Comparison of ENCODE assay signal across 19 cellular contexts in genomic region chr3:5004319-5005152, GRCh38. TPM values are rescaled to one million over a fixed set of nuclear protein-coding genes. Genes with fewer than 3 reads are reported as not detected.
DNase-seq lines count a peak whose midpoint lies in the region; ATAC-seq lines count a peak whose summit lies in the region.
"Had no signal": no experiment of that assay in that cellular context is flagged by ENCODE, and none has a peak within 500 bp of the region (broad histone marks: within the 10 kb centered on the region; RNA-seq: fewer than 3 reads in every experiment).

No MANE protein-coding gene starts in this region.

- H3K36me3 ChIP-seq in urinary bladder (ENCODE audit: insufficient read depth) = no peaks in the 10 kb centered on the region
- H3K36me3 ChIP-seq: brain microvascular endothelial cell, stomach, vagina, WERI-Rb-1 had no signal

- H3K9me3 Mint-ChIP-seq in activated naive CD4-positive, alpha-beta T cell treated with anti-CD3 and anti-CD28 coated beads, Interleukin-2, amount 50 U/mL, for 72 hours = no peaks in the 10 kb centered on the region
- no peaks in the 10 kb centered on the region for H3K9me3 Mint-ChIP-seq in activated T-helper 1 cell treated with anti-CD3 and anti-CD28 coated beads, Interleukin-12 subunit alpha, Interleukin-12 subunit beta, Interleukin-2, Interleukin-4 antibody, amounts not matched to agents 30 ng/mL and 10 ng/mL and 1 ng/mL, durations not matched to agents 14 hours and 24 hours and 36 hours
- H3K9me3 Mint-ChIP-seq in immature natural killer cell = no peaks in the 10 kb centered on the region
- H3K9me3 Mint-ChIP-seq: activated naive CD4-positive, alpha-beta T cell treated with anti-CD3 and anti-CD28 coated beads, Interleukin-2, amount 50 U/mL, for 24 hours; nephron had no signal

- H3K4me1 Mint-ChIP-seq in activated T-helper 1 cell treated with anti-CD3 and anti-CD28 coated beads, Interleukin-12 subunit alpha, Interleukin-12 subunit beta, Interleukin-2, Interleukin-4 antibody, amounts not matched to agents 30 ng/mL and 10 ng/mL and 1 ng/mL, durations not matched to agents 14 hours and 24 hours and 36 hours (ENCODE audit: low read depth) = peaks cover 81% of the 10 kb centered on the region
- H3K4me1 Mint-ChIP-seq in immature natural killer cell = peaks cover 55 to 76% of the 10 kb centered on the region in 2 donors
- H3K4me1 Mint-ChIP-seq: nephron had no signal

- peak in 1 of 2 donors; percentile 50 for DNase-seq in activated naive CD4-positive, alpha-beta T cell treated with anti-CD3 and anti-CD28 coated beads, Interleukin-2, amount 50 U/mL, for 72 hours (ENCODE audit: low spot score in 2 of 2)
- no peak for DNase-seq in activated naive CD4-positive, alpha-beta T cell treated with anti-CD3 and anti-CD28 coated beads, Interleukin-2, amount 50 U/mL, for 16 hours
- DNase-seq in activated T-helper 1 cell treated with anti-CD3 and anti-CD28 coated beads, Interleukin-12 subunit alpha, Interleukin-12 subunit beta, Interleukin-2, Interleukin-4 antibody, amounts not matched to agents 30 ng/mL and 10 ng/mL and 1 ng/mL, durations not matched to agents 14 hours and 24 hours and 36 hours (ENCODE audit: low spot score) = no peak
- no peak for DNase-seq in immature natural killer cell
- DNase-seq in GF-D8 (lab: John Stamatoyannopoulos, UW) = no peak
- no peak for DNase-seq in NCI-H510A treated with DMSO at 0.1 percent for 48 hours (lab: John Stamatoyannopoulos, UW)
- no peak for DNase-seq in NCI-H2227 treated with DMSO at 0.1 percent for 48 hours (lab: John Stamatoyannopoulos, UW)
- DNase-seq: brain microvascular endothelial cell, COR-L47, dorsolateral prefrontal cortex, NCI-H1436 treated with DMSO at 0.1 percent for 48 hours, psoas muscle, stomach, SW 1271, WERI-Rb-1 had no signal

- no peak overlapping the region for H3K4me3 ChIP-seq in urinary bladder (ENCODE audit: low read depth, low read length)
- H3K4me3 ChIP-seq: dorsolateral prefrontal cortex, psoas muscle, stomach, vagina had no signal

- H3K4me1 ChIP-seq in urinary bladder (ENCODE audit: insufficient read depth) = no peaks in the 10 kb centered on the region
- H3K4me1 ChIP-seq: psoas muscle had no signal

- peaks cover 0 to 6% of the 10 kb centered on the region in 2 donors for H3K36me3 Mint-ChIP-seq in activated naive CD4-positive, alpha-beta T cell treated with anti-CD3 and anti-CD28 coated beads, Interleukin-2, amount 50 U/mL, for 72 hours
- peaks cover 3% of the 10 kb centered on the region for H3K36me3 Mint-ChIP-seq in activated T-helper 1 cell treated with anti-CD3 and anti-CD28 coated beads, Interleukin-12 subunit alpha, Interleukin-12 subunit beta, Interleukin-2, Interleukin-4 antibody, amounts not matched to agents 30 ng/mL and 10 ng/mL and 1 ng/mL, durations not matched to agents 14 hours and 24 hours and 36 hours (ENCODE audit: low read depth)
- no peaks in the 10 kb centered on the region for H3K36me3 Mint-ChIP-seq in immature natural killer cell
- H3K36me3 Mint-ChIP-seq: activated naive CD4-positive, alpha-beta T cell treated with anti-CD3 and anti-CD28 coated beads, Interleukin-2, amount 50 U/mL, for 24 hours had no signal

- peak overlapping the region; percentile 16 to 25 for H3K27ac Mint-ChIP-seq in activated naive CD4-positive, alpha-beta T cell treated with anti-CD3 and anti-CD28 coated beads, Interleukin-2, amount 50 U/mL, for 72 hours
- H3K27ac Mint-ChIP-seq in activated T-helper 1 cell treated with anti-CD3 and anti-CD28 coated beads, Interleukin-12 subunit alpha, Interleukin-12 subunit beta, Interleukin-2, Interleukin-4 antibody, amounts not matched to agents 30 ng/mL and 10 ng/mL and 1 ng/mL, durations not matched to agents 14 hours and 24 hours and 36 hours = peak overlapping the region; percentile 89
- peak overlapping the region in 5 of 6 donors; percentile 80 to 95 (median 85) for H3K27ac Mint-ChIP-seq in immature natural killer cell
- H3K27ac Mint-ChIP-seq: activated naive CD4-positive, alpha-beta T cell treated with anti-CD3 and anti-CD28 coated beads, Interleukin-2, amount 50 U/mL, for 24 hours; nephron had no signal

- no peak overlapping the region for H3K4me3 Mint-ChIP-seq in activated T-helper 1 cell treated with anti-CD3 and anti-CD28 coated beads, Interleukin-12 subunit alpha, Interleukin-12 subunit beta, Interleukin-2, Interleukin-4 antibody, amounts not matched to agents 30 ng/mL and 10 ng/mL and 1 ng/mL, durations not matched to agents 14 hours and 24 hours and 36 hours
- H3K4me3 Mint-ChIP-seq in immature natural killer cell = no peak overlapping the region
- H3K4me3 Mint-ChIP-seq: activated naive CD4-positive, alpha-beta T cell treated with anti-CD3 and anti-CD28 coated beads, Interleukin-2, amount 50 U/mL, for 24 hours; nephron had no signal

- peak overlapping the region; percentile 62 for H3K27ac ChIP-seq in urinary bladder (ENCODE audit: low read depth)
- H3K27ac ChIP-seq: brain microvascular endothelial cell, dorsolateral prefrontal cortex, psoas muscle, stomach, vagina, WERI-Rb-1 had no signal

- ATAC-seq in activated naive CD4-positive, alpha-beta T cell treated with anti-CD3 and anti-CD28 coated beads, Interleukin-2, amount 50 U/mL, for 72 hours = no peak

- intact Hi-C loops in activated T-helper 1 cell treated with anti-CD3 and anti-CD28 coated beads, Interleukin-12 subunit alpha, Interleukin-12 subunit beta, Interleukin-2, Interleukin-4 antibody, amounts not matched to agents 30 ng/mL and 10 ng/mL and 1 ng/mL, durations not matched to agents 14 hours and 24 hours and 36 hours (cut with micrococcal nuclease) = loop anchor here (5.0 to 10.0 kb wide), 3 partner anchors 188 to 620 kb away; no protein-coding TSS in a partner anchor

- WGBS in urinary bladder = 84% methylated on average over 12 of the region's 12 CpGs

- H3K27me3 Mint-ChIP-seq in activated T-helper 1 cell treated with anti-CD3 and anti-CD28 coated beads, Interleukin-12 subunit alpha, Interleukin-12 subunit beta, Interleukin-2, Interleukin-4 antibody, amounts not matched to agents 30 ng/mL and 10 ng/mL and 1 ng/mL, durations not matched to agents 14 hours and 24 hours and 36 hours (ENCODE audit: insufficient read depth) = no peaks in the 10 kb centered on the region
- H3K27me3 Mint-ChIP-seq in immature natural killer cell (ENCODE audit: low read depth in 3 of 3) = peaks cover 2 to 15% (median 6%) of the 10 kb centered on the region in 3 donors
- H3K27me3 Mint-ChIP-seq: activated naive CD4-positive, alpha-beta T cell treated with anti-CD3 and anti-CD28 coated beads, Interleukin-2, amount 50 U/mL, for 24 hours had no signal

RNA-seq across cellular contexts. Expression of gene BHLHE40, which starts 25.3 kb away (rescaled TPM):
- total RNA-seq in activated naive CD4-positive, alpha-beta T cell treated with anti-CD3 and anti-CD28 coated beads, Interleukin-2, amount 50 U/mL, for 72 hours = 100 to 1,000 TPM; 228 to 369 TPM
- 449 and 458 TPM in 2 replicates for total RNA-seq in activated T-helper 1 cell treated with anti-CD3 and anti-CD28 coated beads, Interleukin-12 subunit alpha, Interleukin-12 subunit beta, Interleukin-2, Interleukin-4 antibody, amounts not matched to agents 30 ng/mL and 10 ng/mL and 1 ng/mL, durations not matched to agents 14 hours and 24 hours and 36 hours
- polyA plus RNA-seq in immature natural killer cell (10 to 100 TPM; 51.4 to 91.9 (median 64.4) TPM), urinary bladder (57.4 TPM)
- total RNA-seq in urinary bladder = 35.7 TPM

Comparison
In these comparisons a context has a peak if more than half of its experiments do, and no peak if none do; other contexts are left out.
1. H3K27ac Mint-ChIP-seq: peak in every context shown above with its lines; median percentile 89 in activated T-helper 1 cell treated with anti-CD3 and anti-CD28 coated beads, Interleukin-12 subunit alpha, Interleukin-12 subunit beta, Interleukin-2, Interleukin-4 antibody, amounts not matched to agents 30 ng/mL and 10 ng/mL and 1 ng/mL, durations not matched to agents 14 hours and 24 hours and 36 hours; 85 in immature natural killer cell; 20 in activated naive CD4-positive, alpha-beta T cell treated with anti-CD3 and anti-CD28 coated beads, Interleukin-2, amount 50 U/mL, for 72 hours.